In the genomic region with DNA sequence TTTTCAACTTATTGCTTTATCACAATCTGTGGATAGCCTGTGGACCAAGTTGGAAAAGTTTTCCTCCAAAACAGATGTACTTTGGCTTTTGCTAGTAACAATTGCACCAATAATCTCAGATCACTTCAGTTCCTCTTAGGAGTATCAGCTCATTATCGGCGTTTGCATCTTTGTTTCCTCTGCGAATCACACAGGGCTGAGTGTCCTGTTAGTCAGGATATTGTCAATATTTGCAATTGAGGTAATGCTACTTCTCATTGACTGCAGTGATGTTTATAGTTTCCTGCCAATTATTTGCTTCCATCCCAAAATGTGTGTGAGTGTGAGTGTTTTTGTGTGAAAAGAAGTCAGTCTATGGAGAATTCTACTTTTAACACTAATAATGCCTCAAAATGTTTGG, we compare ENCODE assay signal across 14 cellular contexts.
"Had no signal": no experiment of that assay in that cellular context is flagged by ENCODE, and none has a peak within 500 bp of the region (broad histone marks: within the 10 kb centered on the region; RNA-seq: fewer than 3 reads in every experiment).

No MANE protein-coding gene starts in this region.

- H3K27ac Mint-ChIP-seq: activated T-helper 1 cell treated with anti-CD3 and anti-CD28 coated beads, Interleukin-12 subunit alpha, Interleukin-12 subunit beta, Interleukin-2, Interleukin-4 antibody, amounts not matched to agents 30 ng/mL and 10 ng/mL and 1 ng/mL, durations not matched to agents 14 hours and 24 hours and 36 hours; naive thymus-derived CD4-positive, alpha-beta T cell; stimulated activated naive CD8-positive, alpha-beta T cell treated with anti-CD3 and anti-CD28 coated beads, Interleukin-15, Interleukin-2, amounts not matched to agents 100 ng/mL and 50 ng/mL, for 24 hours had no signal

- H3K4me3 Mint-ChIP-seq: activated T-helper 1 cell treated with anti-CD3 and anti-CD28 coated beads, Interleukin-12 subunit alpha, Interleukin-12 subunit beta, Interleukin-2, Interleukin-4 antibody, amounts not matched to agents 30 ng/mL and 10 ng/mL and 1 ng/mL, durations not matched to agents 14 hours and 24 hours and 36 hours; naive thymus-derived CD4-positive, alpha-beta T cell; stimulated activated naive CD8-positive, alpha-beta T cell treated with anti-CD3 and anti-CD28 coated beads, Interleukin-15, Interleukin-2, amounts not matched to agents 100 ng/mL and 50 ng/mL, for 24 hours had no signal

- H3K9me3 Mint-ChIP-seq: activated T-helper 1 cell treated with anti-CD3 and anti-CD28 coated beads, Interleukin-12 subunit alpha, Interleukin-12 subunit beta, Interleukin-2, Interleukin-4 antibody, amounts not matched to agents 30 ng/mL and 10 ng/mL and 1 ng/mL, durations not matched to agents 14 hours and 24 hours and 36 hours had no signal

- H3K36me3 ChIP-seq: esophagus squamous epithelium, neutrophil had no signal

- H3K9me3 ChIP-seq: esophagus squamous epithelium, neutrophil, testis had no signal

- H3K27me3 Mint-ChIP-seq: naive thymus-derived CD4-positive, alpha-beta T cell; stimulated activated naive CD8-positive, alpha-beta T cell treated with anti-CD3 and anti-CD28 coated beads, Interleukin-15, Interleukin-2, amounts not matched to agents 100 ng/mL and 50 ng/mL, for 24 hours had no signal

- H3K27ac ChIP-seq: esophagus squamous epithelium, neutrophil, testis had no signal

- H3K4me3 ChIP-seq: esophagus squamous epithelium, lung, testis had no signal

- DNase-seq: activated naive CD4-positive, alpha-beta T cell treated with Interleukin-2 at 50 U/mL for 16 hours; esophagus squamous epithelium; foreskin fibroblast; glutamatergic neuron; left colon; naive thymus-derived CD4-positive, alpha-beta T cell; retina; stimulated activated CD4-positive, alpha-beta T cell treated with anti-CD3 and anti-CD28 coated beads, Interleukin-15, amount 100 ng/mL, for 24 hours; stimulated activated CD4-positive, alpha-beta T cell treated with anti-CD3 and anti-CD28 coated beads, Interleukin-4, amount 100 ng/mL, for 24 hours; testis had no signal

- H3K4me1 ChIP-seq: esophagus squamous epithelium, testis had no signal

- H3K4me1 Mint-ChIP-seq: naive thymus-derived CD4-positive, alpha-beta T cell had no signal

- ATAC-seq: left colon; naive thymus-derived CD4-positive, alpha-beta T cell had no signal

- H3K27me3 ChIP-seq: esophagus squamous epithelium, neutrophil, testis had no signal

- H3K36me3 Mint-ChIP-seq: naive thymus-derived CD4-positive, alpha-beta T cell had no signal
